ENCODE assay signal across 1 cellular context in the genomic region with DNA sequence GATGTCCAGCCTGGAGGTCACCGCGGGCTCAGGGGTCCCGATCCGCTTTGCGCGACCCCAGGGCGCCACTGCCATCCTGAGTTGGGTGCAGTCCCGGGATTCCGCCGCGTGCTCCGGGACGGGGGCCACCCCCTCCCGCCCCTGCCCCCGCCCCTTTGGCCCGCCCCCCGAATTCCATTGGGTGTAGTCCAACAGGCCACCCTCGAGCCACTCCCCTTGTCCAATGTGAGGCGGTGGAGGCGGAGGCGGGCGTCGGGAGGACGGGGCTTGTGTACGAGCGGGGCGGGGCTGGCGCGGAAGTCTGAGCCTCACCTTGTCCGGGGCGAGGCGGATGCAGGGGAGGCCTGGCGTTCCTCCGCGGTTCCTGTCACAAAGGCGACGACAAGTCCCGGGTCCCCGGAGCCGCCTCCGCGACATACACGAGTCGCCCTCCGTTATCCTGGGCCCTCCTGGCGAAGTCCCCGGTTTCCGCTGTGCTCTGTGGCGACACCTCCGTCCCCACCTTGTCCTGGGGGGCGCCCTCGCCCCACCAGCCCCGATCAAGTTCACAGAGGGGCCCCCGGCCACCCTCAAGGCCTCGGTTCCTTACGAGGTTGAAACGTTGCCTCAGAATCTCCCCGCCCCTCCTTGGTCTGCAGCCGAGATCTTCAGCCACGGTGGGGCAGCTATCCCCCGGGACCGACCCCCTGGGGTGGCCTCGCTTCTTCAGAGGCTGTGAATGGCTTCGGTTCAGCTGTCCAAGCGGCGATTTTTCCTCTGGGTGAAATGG.
TF ChIP-seq lines count a peak whose summit lies in the region.

No MANE protein-coding gene starts in this region.

TF ChIP-seq in HepG2, 621 proteins besides CTCF, POLR2A, EP300 and RAD21 (continued from another document and continues in another):
- TF ChIP-seq ZNF234 (CRISPR knock-in tag; conservative IDR thresholded peaks at IDR 0.05) (0 out of 2 replicates have a peak, but pooled peaks have one; percentile 58), MEF2D (CRISPR knock-in tag; IDR thresholded peaks at IDR 0.05) (0 out of 2 replicates have a peak, but pooled peaks have one; percentile 8), ZFP62 (CRISPR knock-in tag; IDR thresholded peaks at IDR 0.05) (no peak), CCAR2 (optimal IDR thresholded peaks at IDR 0.05; ENCODE audit: low read depth, low read length) (no peak), NFE2L2 (IDR thresholded peaks at IDR 0.05; ENCODE audit: low read length) (no peak), SMAD3 (CRISPR knock-in tag; IDR thresholded peaks at IDR 0.05) (no peak), POLR2AphosphoS2 (IDR thresholded peaks at IDR 0.05; ENCODE audit: low read depth, low read length) (peak; percentile 66), ZBTB21 (CRISPR knock-in tag; IDR thresholded peaks at IDR 0.05) (no peak), ETV5 (CRISPR knock-in tag; IDR thresholded peaks at IDR 0.05; ENCODE audit: borderline replicate concordance) (peak; percentile 61; the same call in 1 of the 2 replicates), MED8 (CRISPR knock-in tag; IDR thresholded peaks at IDR 0.05; ENCODE audit: insufficient replicate concordance) (peak; percentile 54), KLF15 (CRISPR knock-in tag; IDR thresholded peaks at IDR 0.05; ENCODE audit: borderline replicate concordance) (no peak; the same call in 1 of the 2 replicates), NCOA1 (CRISPR knock-in tag; IDR thresholded peaks at IDR 0.05) (no peak; the same call in 1 of the 2 replicates), ZNF83 (CRISPR knock-in tag; IDR thresholded peaks at IDR 0.05; ENCODE audit: borderline replicate concordance) (no peak; the same call in 1 of the 2 replicates), ZNF672 (CRISPR knock-in tag; IDR thresholded peaks at IDR 0.05) (no peak), ZFP41 (CRISPR knock-in tag; IDR thresholded peaks at IDR 0.05; ENCODE audit: borderline replicate concordance) (no peak), ATRX (CRISPR knock-in tag; IDR thresholded peaks at IDR 0.05; ENCODE audit: borderline replicate concordance) (no peak), ATF1 (CRISPR knock-in tag; IDR thresholded peaks at IDR 0.05) (no peak), HNRNPLL (IDR thresholded peaks at IDR 0.05; ENCODE audit: low read depth, low read length, poor library complexity, severe bottlenecking) (peak; percentile 18), U2AF1 (optimal IDR thresholded peaks at IDR 0.05; ENCODE audit: low read depth, low read length) (no peak), ZNF792 (CRISPR knock-in tag; IDR thresholded peaks at IDR 0.05) (peak; percentile 31), ZNF564 (CRISPR knock-in tag; IDR thresholded peaks at IDR 0.05) (no peak; the same call in 1 of the 2 replicates), ZNF44 (CRISPR knock-in tag; IDR thresholded peaks at IDR 0.05) (peak; percentile 43; the same call in 1 of the 2 replicates), HNF4G (IDR thresholded peaks at IDR 0.05; ENCODE audit: borderline replicate concordance, low read depth, low read length) (no peak), HNF4G (CRISPR knock-in tag; IDR thresholded peaks at IDR 0.05; ENCODE audit: borderline replicate concordance, low read depth) (no peak), EED (CRISPR knock-in tag; IDR thresholded peaks at IDR 0.05) (peak; percentile 83; the same call in 1 of the 2 replicates), LCORL (IDR thresholded peaks at IDR 0.05) (no peak), LCORL (CRISPR knock-in tag; IDR thresholded peaks at IDR 0.05) (peak; percentile 26; the same call in 1 of the 2 replicates), HOXA9 (CRISPR knock-in tag; IDR thresholded peaks at IDR 0.05; ENCODE audit: borderline replicate concordance) (no peak), ZNF737 (CRISPR knock-in tag; IDR thresholded peaks at IDR 0.05; ENCODE audit: borderline replicate concordance) (no peak), ZNF761 (CRISPR knock-in tag; conservative IDR thresholded peaks at IDR 0.05) (peak; percentile 87), HOXA5 (CRISPR knock-in tag; IDR thresholded peaks at IDR 0.05) (0 out of 2 replicates have a peak, but pooled peaks have one; percentile 15), NFIC (IDR thresholded peaks at IDR 0.05; ENCODE audit: low read length) (no peak), KLF6 (CRISPR knock-in tag; IDR thresholded peaks at IDR 0.05) (0 out of 2 replicates have a peak, but pooled peaks have one; percentile 21), ZNF329 (CRISPR knock-in tag; IDR thresholded peaks at IDR 0.05; ENCODE audit: low read depth) (0 out of 2 replicates have a peak, but pooled peaks have one; percentile 18), ZNF589 (CRISPR knock-in tag; conservative IDR thresholded peaks at IDR 0.05) (no peak), FOXA3 (CRISPR knock-in tag; IDR thresholded peaks at IDR 0.05) (peak; percentile 80), ZNF775 (CRISPR knock-in tag; IDR thresholded peaks at IDR 0.05; ENCODE audit: borderline replicate concordance) (no peak), RFX5 (IDR thresholded peaks at IDR 0.05; ENCODE audit: low read depth, low read length) (0 out of 2 replicates have a peak, but pooled peaks have one; percentile 9)
- TF ChIP-seq, protein P1, sequence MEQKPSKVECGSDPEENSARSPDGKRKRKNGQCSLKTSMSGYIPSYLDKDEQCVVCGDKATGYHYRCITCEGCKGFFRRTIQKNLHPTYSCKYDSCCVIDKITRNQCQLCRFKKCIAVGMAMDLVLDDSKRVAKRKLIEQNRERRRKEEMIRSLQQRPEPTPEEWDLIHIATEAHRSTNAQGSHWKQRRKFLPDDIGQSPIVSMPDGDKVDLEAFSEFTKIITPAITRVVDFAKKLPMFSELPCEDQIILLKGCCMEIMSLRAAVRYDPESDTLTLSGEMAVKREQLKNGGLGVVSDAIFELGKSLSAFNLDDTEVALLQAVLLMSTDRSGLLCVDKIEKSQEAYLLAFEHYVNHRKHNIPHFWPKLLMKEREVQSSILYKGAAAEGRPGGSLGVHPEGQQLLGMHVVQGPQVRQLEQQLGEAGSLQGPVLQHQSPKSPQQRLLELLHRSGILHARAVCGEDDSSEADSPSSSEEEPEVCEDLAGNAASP (CRISPR knock-in tag; IDR thresholded peaks at IDR 0.05; ENCODE audit: borderline replicate concordance) = 0 out of 2 replicates have a peak, but pooled peaks have one; percentile 19
- TF ChIP-seq, protein P2, sequence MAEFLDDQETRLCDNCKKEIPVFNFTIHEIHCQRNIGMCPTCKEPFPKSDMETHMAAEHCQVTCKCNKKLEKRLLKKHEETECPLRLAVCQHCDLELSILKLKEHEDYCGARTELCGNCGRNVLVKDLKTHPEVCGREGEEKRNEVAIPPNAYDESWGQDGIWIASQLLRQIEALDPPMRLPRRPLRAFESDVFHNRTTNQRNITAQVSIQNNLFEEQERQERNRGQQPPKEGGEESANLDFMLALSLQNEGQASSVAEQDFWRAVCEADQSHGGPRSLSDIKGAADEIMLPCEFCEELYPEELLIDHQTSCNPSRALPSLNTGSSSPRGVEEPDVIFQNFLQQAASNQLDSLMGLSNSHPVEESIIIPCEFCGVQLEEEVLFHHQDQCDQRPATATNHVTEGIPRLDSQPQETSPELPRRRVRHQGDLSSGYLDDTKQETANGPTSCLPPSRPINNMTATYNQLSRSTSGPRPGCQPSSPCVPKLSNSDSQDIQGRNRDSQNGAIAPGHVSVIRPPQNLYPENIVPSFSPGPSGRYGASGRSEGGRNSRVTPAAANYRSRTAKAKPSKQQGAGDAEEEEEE (CRISPR knock-in tag; IDR thresholded peaks at IDR 0.05; ENCODE audit: borderline replicate concordance) = no peak
- TF ChIP-seq, protein P3, sequence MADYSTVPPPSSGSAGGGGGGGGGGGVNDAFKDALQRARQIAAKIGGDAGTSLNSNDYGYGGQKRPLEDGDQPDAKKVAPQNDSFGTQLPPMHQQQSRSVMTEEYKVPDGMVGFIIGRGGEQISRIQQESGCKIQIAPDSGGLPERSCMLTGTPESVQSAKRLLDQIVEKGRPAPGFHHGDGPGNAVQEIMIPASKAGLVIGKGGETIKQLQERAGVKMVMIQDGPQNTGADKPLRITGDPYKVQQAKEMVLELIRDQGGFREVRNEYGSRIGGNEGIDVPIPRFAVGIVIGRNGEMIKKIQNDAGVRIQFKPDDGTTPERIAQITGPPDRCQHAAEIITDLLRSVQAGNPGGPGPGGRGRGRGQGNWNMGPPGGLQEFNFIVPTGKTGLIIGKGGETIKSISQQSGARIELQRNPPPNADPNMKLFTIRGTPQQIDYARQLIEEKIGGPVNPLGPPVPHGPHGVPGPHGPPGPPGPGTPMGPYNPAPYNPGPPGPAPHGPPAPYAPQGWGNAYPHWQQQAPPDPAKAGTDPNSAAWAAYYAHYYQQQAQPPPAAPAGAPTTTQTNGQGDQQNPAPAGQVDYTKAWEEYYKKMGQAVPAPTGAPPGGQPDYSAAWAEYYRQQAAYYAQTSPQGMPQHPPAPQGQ (CRISPR knock-in tag; IDR thresholded peaks at IDR 0.05; ENCODE audit: borderline replicate concordance) = no peak
- TF ChIP-seq, protein P4, sequence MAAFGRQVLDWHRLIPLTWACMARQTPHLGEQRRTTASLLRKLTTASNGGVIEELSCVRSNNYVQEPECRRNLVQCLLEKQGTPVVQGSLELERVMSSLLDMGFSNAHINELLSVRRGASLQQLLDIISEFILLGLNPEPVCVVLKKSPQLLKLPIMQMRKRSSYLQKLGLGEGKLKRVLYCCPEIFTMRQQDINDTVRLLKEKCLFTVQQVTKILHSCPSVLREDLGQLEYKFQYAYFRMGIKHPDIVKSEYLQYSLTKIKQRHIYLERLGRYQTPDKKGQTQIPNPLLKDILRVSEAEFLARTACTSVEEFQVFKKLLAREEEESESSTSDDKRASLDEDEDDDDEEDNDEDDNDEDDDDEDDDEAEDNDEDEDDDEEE (CRISPR knock-in tag; IDR thresholded peaks at IDR 0.05) = peak; percentile 42; the same call in 1 of the 2 replicates
- TF ChIP-seq, protein P5, sequence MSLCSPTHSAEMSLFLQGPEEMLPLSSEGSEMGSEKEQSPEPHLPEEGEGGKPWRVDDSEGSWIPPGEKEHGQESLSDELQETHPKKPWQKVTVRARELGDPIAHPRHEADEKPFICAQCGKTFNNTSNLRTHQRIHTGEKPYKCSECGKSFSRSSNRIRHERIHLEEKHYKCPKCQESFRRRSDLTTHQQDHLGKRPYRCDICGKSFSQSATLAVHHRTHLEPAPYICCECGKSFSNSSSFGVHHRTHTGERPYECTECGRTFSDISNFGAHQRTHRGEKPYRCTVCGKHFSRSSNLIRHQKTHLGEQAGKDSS (CRISPR knock-in tag; IDR thresholded peaks at IDR 0.05; ENCODE audit: borderline replicate concordance, low read depth) = no peak; the same call in 1 of the 2 replicates
- TF ChIP-seq, protein P6, sequence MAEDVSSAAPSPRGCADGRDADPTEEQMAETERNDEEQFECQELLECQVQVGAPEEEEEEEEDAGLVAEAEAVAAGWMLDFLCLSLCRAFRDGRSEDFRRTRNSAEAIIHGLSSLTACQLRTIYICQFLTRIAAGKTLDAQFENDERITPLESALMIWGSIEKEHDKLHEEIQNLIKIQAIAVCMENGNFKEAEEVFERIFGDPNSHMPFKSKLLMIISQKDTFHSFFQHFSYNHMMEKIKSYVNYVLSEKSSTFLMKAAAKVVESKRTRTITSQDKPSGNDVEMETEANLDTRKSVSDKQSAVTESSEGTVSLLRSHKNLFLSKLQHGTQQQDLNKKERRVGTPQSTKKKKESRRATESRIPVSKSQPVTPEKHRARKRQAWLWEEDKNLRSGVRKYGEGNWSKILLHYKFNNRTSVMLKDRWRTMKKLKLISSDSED (CRISPR knock-in tag; IDR thresholded peaks at IDR 0.05) = no peak
- TF ChIP-seq, protein P7, sequence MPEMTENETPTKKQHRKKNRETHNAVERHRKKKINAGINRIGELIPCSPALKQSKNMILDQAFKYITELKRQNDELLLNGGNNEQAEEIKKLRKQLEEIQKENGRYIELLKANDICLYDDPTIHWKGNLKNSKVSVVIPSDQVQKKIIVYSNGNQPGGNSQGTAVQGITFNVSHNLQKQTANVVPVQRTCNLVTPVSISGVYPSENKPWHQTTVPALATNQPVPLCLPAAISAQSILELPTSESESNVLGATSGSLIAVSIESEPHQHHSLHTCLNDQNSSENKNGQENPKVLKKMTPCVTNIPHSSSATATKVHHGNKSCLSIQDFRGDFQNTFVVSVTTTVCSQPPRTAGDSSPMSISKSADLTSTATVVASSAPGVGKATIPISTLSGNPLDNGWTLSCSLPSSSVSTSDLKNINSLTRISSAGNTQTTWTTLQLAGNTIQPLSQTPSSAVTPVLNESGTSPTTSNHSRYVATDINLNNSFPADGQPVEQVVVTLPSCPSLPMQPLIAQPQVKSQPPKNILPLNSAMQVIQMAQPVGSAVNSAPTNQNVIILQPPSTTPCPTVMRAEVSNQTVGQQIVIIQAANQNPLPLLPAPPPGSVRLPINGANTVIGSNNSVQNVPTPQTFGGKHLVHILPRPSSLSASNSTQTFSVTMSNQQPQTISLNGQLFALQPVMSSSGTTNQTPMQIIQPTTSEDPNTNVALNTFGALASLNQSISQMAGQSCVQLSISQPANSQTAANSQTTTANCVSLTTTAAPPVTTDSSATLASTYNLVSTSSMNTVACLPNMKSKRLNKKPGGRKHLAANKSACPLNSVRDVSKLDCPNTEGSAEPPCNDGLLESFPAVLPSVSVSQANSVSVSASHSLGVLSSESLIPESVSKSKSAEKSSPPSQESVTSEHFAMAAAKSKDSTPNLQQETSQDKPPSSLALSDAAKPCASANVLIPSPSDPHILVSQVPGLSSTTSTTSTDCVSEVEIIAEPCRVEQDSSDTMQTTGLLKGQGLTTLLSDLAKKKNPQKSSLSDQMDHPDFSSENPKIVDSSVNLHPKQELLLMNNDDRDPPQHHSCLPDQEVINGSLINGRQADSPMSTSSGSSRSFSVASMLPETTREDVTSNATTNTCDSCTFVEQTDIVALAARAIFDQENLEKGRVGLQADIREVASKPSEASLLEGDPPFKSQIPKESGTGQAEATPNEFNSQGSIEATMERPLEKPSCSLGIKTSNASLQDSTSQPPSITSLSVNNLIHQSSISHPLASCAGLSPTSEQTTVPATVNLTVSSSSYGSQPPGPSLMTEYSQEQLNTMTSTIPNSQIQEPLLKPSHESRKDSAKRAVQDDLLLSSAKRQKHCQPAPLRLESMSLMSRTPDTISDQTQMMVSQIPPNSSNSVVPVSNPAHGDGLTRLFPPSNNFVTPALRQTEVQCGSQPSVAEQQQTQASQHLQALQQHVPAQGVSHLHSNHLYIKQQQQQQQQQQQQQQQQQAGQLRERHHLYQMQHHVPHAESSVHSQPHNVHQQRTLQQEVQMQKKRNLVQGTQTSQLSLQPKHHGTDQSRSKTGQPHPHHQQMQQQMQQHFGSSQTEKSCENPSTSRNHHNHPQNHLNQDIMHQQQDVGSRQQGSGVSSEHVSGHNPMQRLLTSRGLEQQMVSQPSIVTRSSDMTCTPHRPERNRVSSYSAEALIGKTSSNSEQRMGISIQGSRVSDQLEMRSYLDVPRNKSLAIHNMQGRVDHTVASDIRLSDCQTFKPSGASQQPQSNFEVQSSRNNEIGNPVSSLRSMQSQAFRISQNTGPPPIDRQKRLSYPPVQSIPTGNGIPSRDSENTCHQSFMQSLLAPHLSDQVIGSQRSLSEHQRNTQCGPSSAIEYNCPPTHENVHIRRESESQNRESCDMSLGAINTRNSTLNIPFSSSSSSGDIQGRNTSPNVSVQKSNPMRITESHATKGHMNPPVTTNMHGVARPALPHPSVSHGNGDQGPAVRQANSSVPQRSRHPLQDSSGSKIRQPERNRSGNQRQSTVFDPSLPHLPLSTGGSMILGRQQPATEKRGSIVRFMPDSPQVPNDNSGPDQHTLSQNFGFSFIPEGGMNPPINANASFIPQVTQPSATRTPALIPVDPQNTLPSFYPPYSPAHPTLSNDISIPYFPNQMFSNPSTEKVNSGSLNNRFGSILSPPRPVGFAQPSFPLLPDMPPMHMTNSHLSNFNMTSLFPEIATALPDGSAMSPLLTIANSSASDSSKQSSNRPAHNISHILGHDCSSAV (CRISPR knock-in tag; IDR thresholded peaks at IDR 0.05; ENCODE audit: borderline replicate concordance) = no peak
